In the genomic region with DNA sequence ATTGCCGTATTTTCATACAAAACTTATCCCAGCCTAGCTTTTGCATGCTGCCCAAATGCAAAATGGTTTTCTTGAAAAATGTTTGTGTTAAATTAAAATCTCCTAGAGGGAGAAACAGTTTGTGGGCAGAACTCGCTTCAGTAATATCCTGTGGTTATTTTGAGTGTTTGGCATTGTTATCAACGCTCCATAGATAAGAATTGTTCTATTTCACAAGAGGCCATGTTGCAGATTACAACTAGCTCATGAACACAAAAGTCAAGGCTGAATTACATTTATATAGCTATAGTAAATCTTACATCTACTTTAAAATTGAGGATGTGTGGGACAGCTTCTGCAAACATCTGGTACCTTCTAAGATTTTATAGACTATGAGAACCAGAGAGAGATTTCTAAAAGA, we compare ENCODE assay signal across 22 cellular contexts.
"Had no signal": no experiment of that assay in that cellular context is flagged by ENCODE, and none has a peak within 500 bp of the region (broad histone marks: within the 10 kb centered on the region; RNA-seq: fewer than 3 reads in every experiment).

No MANE protein-coding gene starts in this region.

- H3K9me3 ChIP-seq: body of pancreas, colonic mucosa, gastroesophageal sphincter, lower lobe of right lung, right lobe of liver, stomach had no signal

- H3K36me3 ChIP-seq: colonic mucosa, gastroesophageal sphincter, lower lobe of right lung, right lobe of liver, stomach had no signal

- H3K4me1 ChIP-seq: colonic mucosa, gastroesophageal sphincter, lower lobe of right lung, right lobe of liver, stomach had no signal

- DNase-seq: activated CD4-positive, alpha-beta T cell treated with anti-CD3 and anti-CD28 coated beads, Interleukin-2, amount 10 ng/mL, durations not matched to agents 24 days and 14 days; activated CD8-positive, alpha-beta T cell treated with anti-CD3 and anti-CD28 coated beads for 36 hours; activated naive CD4-positive, alpha-beta T cell; activated naive CD8-positive, alpha-beta T cell treated with anti-CD3 and anti-CD28 coated beads for 36 hours; activated T-cell treated with anti-CD3 and anti-CD28 coated beads, Interleukin-2, amount 50 U/mL, for 1 hour; amygdala; body of pancreas; central memory CD4-positive, alpha-beta T cell; colonic mucosa; endodermal cell; left cardiac atrium; lower lobe of right lung; midbrain; right lobe of liver; small intestine; stimulated activated CD4-positive, alpha-beta T cell treated with anti-CD3 and anti-CD28 coated beads, Interleukin-4, amount 100 ng/mL, for 24 hours; stomach; T-helper 1 cell; T1000 had no signal

- H3K4me3 ChIP-seq: body of pancreas, colonic mucosa, gastroesophageal sphincter, lower lobe of right lung, right lobe of liver, stomach had no signal

- H3K27ac ChIP-seq: body of pancreas, colonic mucosa, gastroesophageal sphincter, lower lobe of right lung, right lobe of liver, stomach had no signal

- ATAC-seq: activated CD8-positive, alpha-beta T cell treated with anti-CD3 and anti-CD28 coated beads for 36 hours; activated T-helper 17 cell treated with anti-CD3 and anti-CD28 coated beads, Interleukin-2, amount 50 U/mL, for 72 hours; body of pancreas; gastroesophageal sphincter; lower lobe of right lung; right lobe of liver; stimulated activated effector memory CD8-positive, alpha-beta T cell treated with anti-CD3 and anti-CD28 coated beads, Interleukin-12 subunit alpha, Interleukin-12 subunit beta, amount 100 ng/mL, for 72 hours had no signal

- H3K27me3 ChIP-seq: body of pancreas, colonic mucosa, gastroesophageal sphincter, right lobe of liver, stomach had no signal
